Comparison of ENCODE assay signal across 22 cellular contexts in the genomic region with DNA sequence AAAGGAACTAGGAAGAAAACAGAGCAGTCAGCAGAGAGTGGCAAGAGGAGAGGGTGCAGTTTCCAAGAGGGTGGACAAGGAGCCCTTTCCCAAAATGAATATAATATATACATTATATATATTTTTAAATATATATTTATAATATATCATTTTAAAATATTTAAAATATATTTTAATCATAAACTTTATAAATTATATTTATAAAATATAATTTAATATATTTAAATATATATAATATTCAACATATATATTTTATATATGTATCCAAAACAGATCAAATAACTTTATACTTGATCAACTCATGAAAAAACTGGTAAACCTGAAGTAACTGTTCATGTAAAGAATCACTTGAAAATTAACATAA.
DNase-seq lines count a peak whose midpoint lies in the region; ATAC-seq, FAIRE-seq and TF ChIP-seq lines count a peak whose summit lies in the region.
"Had no signal": no experiment of that assay in that cellular context is flagged by ENCODE, and none has a peak within 500 bp of the region (broad histone marks: within the 10 kb centered on the region; RNA-seq: fewer than 3 reads in every experiment).

No MANE protein-coding gene starts in this region.

- POLR2A ChIA-PET in PC-3 (lab: Charles Lee; ENCODE audit: unreplicated experiment): no interaction called here
- POLR2A ChIA-PET in activated CD4-positive, alpha-beta T cell treated with anti-CD3 and anti-CD28 coated beads for 36 hours (lab: Charles Lee): no interaction called here

- intact Hi-C loops in PC-3 (cut with micrococcal nuclease): loop anchor here (10.0 kb wide), 1 partner anchor 317 kb away; no protein-coding TSS in a partner anchor
- intact Hi-C loops in mammary epithelial cell (cut with micrococcal nuclease): loop anchor here (5.0 kb wide), 1 partner anchor 496 kb away; no protein-coding TSS in a partner anchor
- intact Hi-C loops in activated CD4-positive, alpha-beta T cell treated with anti-CD3 and anti-CD28 coated beads for 36 hours (cut with DNase I, micrococcal nuclease): no loop called here

- peak overlapping the region; percentile 87 for H3K27ac Mint-ChIP-seq in mesothelial cell of epicardium
- no peak overlapping the region for H3K27ac Mint-ChIP-seq in activated CD4-positive, alpha-beta T cell treated with anti-CD3 and anti-CD28 coated beads for 36 hours
- no peak overlapping the region for H3K27ac Mint-ChIP-seq in activated naive CD4-positive, alpha-beta T cell treated with anti-CD3 and anti-CD28 coated beads, Interleukin-2, amount 50 U/mL, for 72 hours
- H3K27ac Mint-ChIP-seq: activated CD4-positive, alpha-beta memory T cell treated with anti-CD3 and anti-CD28 coated beads for 36 hours; T-helper 17 cell had no signal

- H3K4me1 ChIP-seq in PC-3 (ENCODE audit: insufficient read depth, low read length): 0 out of 2 replicates have a peak, but pooled peaks cover 6% of the 10 kb centered on the region
- peaks cover 19% of the 10 kb centered on the region for H3K4me1 ChIP-seq in mammary epithelial cell (ENCODE audit: insufficient read depth, low read length)
- H3K4me1 ChIP-seq: SJCRH30, transverse colon had no signal

- H3K4me3 ChIP-seq in PC-3 (ENCODE audit: low read length) (peak overlapping the region; percentile 39; the same call in 1 of the 2 replicates), mammary epithelial cell (replicated peaks in 1 of 3; ENCODE audit: insufficient read depth in 1 of 3, low read depth in 2 of 3, low read length in 3 of 3) (peak overlapping the region in 1 of 3 experiments; percentile 31)
- H3K4me3 ChIP-seq: GM12878, SJCRH30, transverse colon had no signal

- ATAC-seq in PC-3: no peak
- ATAC-seq in activated CD4-positive, alpha-beta T cell treated with anti-CD3 and anti-CD28 coated beads for 36 hours: no peak
- ATAC-seq in activated naive CD4-positive, alpha-beta T cell treated with anti-CD3 and anti-CD28 coated beads, Interleukin-2, amount 50 U/mL, for 72 hours: no peak
- ATAC-seq: esophagus mucosa, GM12878, T-helper 17 cell had no signal

- FAIRE-seq in A204.1 (lab: Jason Lieb, UNC): peak; percentile 94
- FAIRE-seq: GM12878, islet of Langerhans had no signal

- H3K9me3 Mint-ChIP-seq in mesothelial cell of epicardium: no peaks in the 10 kb centered on the region
- no peaks in the 10 kb centered on the region for H3K9me3 Mint-ChIP-seq in activated CD4-positive, alpha-beta T cell treated with anti-CD3 and anti-CD28 coated beads for 36 hours (ENCODE audit: low read depth)
- no peaks in the 10 kb centered on the region for H3K9me3 Mint-ChIP-seq in activated naive CD4-positive, alpha-beta T cell treated with anti-CD3 and anti-CD28 coated beads, Interleukin-2, amount 50 U/mL, for 72 hours
- H3K9me3 Mint-ChIP-seq: activated CD4-positive, alpha-beta memory T cell treated with anti-CD3 and anti-CD28 coated beads for 36 hours had no signal

- no peaks in the 10 kb centered on the region for H3K36me3 ChIP-seq in PC-3 (ENCODE audit: low read depth, low read length)
- no peaks in the 10 kb centered on the region for H3K36me3 ChIP-seq in mammary epithelial cell (ENCODE audit: insufficient read depth, low read length)
- H3K36me3 ChIP-seq: SJCRH30, transverse colon had no signal

- no peak overlapping the region for H3K4me3 Mint-ChIP-seq in mesothelial cell of epicardium
- H3K4me3 Mint-ChIP-seq in activated CD4-positive, alpha-beta T cell treated with anti-CD3 and anti-CD28 coated beads for 36 hours: no peak overlapping the region
- H3K4me3 Mint-ChIP-seq: activated CD4-positive, alpha-beta memory T cell treated with anti-CD3 and anti-CD28 coated beads for 36 hours; T-helper 17 cell had no signal

- H3K27ac ChIP-seq in PC-3 (ENCODE audit: low read length) (peak overlapping the region; percentile 33), mammary epithelial cell (ENCODE audit: insufficient read depth, low read depth, low read length) (peak overlapping the region; percentile 77)
- H3K27ac ChIP-seq: SJCRH30, transverse colon had no signal

- BruUV-seq in PC-3 (replicated peaks; lab: Mats Ljungman, UMichigan) (no TSS peak), mammary epithelial cell (replicated peaks; lab: Mats Ljungman, UMichigan) (TSS peak; percentile 58)

- H3K36me3 Mint-ChIP-seq in mesothelial cell of epicardium: no peaks in the 10 kb centered on the region
- H3K36me3 Mint-ChIP-seq in activated CD4-positive, alpha-beta T cell treated with anti-CD3 and anti-CD28 coated beads for 36 hours (ENCODE audit: low read depth): no peaks in the 10 kb centered on the region
- no peaks in the 10 kb centered on the region for H3K36me3 Mint-ChIP-seq in activated naive CD4-positive, alpha-beta T cell treated with anti-CD3 and anti-CD28 coated beads, Interleukin-2, amount 50 U/mL, for 72 hours
- H3K36me3 Mint-ChIP-seq: activated CD4-positive, alpha-beta memory T cell treated with anti-CD3 and anti-CD28 coated beads for 36 hours had no signal

- H3K9ac ChIP-seq in PC-3 (ENCODE audit: low read length) (no peak overlapping the region), mammary epithelial cell (ENCODE audit: insufficient read depth, low read length) (peak overlapping the region; percentile 55)

- in situ Hi-C loops in mammary epithelial cell (cut with MboI; ENCODE audit: low sequenced_read_pairs in 2 of 2): loop anchor here (25.0 kb wide), 2 partner anchors 304 to 1454 kb away; no protein-coding TSS in a partner anchor

- H3K27me3 ChIP-seq in PC-3 (ENCODE audit: low read length) (no peaks in the 10 kb centered on the region), mammary epithelial cell (ENCODE audit: insufficient read depth, low read length) (no peaks in the 10 kb centered on the region)
- H3K27me3 ChIP-seq: SJCRH30, transverse colon had no signal

- H2AFZ ChIP-seq in PC-3 (ENCODE audit: low read length) (peak overlapping the region; percentile 47; the same call in 1 of the 2 replicates), mammary epithelial cell (ENCODE audit: low read depth, low read length) (no peak overlapping the region)

- H3K4me2 ChIP-seq in PC-3 (ENCODE audit: low read length) (peak overlapping the region; percentile 68), mammary epithelial cell (ENCODE audit: insufficient read depth, low read depth, low read length) (peak overlapping the region; percentile 69)

- H3K4me1 Mint-ChIP-seq in mesothelial cell of epicardium: peaks cover 29% of the 10 kb centered on the region
- no peaks in the 10 kb centered on the region for H3K4me1 Mint-ChIP-seq in activated CD4-positive, alpha-beta T cell treated with anti-CD3 and anti-CD28 coated beads for 36 hours

- no peaks in the 10 kb centered on the region for H3F3A ChIP-seq in PC-3 (ENCODE audit: low read length, unreplicated experiment)

- peaks cover 1% of the 10 kb centered on the region for H3K27me3 Mint-ChIP-seq in mesothelial cell of epicardium (ENCODE audit: low read depth)
- H3K27me3 Mint-ChIP-seq in activated CD4-positive, alpha-beta T cell treated with anti-CD3 and anti-CD28 coated beads for 36 hours: peaks cover 17% of the 10 kb centered on the region
- H3K27me3 Mint-ChIP-seq: activated CD4-positive, alpha-beta memory T cell treated with anti-CD3 and anti-CD28 coated beads for 36 hours had no signal

- H3K9me3 ChIP-seq in PC-3 (ENCODE audit: low read length) (no peaks in the 10 kb centered on the region), mammary epithelial cell (replicated peaks; ENCODE audit: insufficient read depth, low read length) (no peaks in the 10 kb centered on the region)
- H3K9me3 ChIP-seq: SJCRH30, transverse colon had no signal

- no peaks in the 10 kb centered on the region for H4K20me1 ChIP-seq in PC-3 (ENCODE audit: low read length)
- no peaks in the 10 kb centered on the region for H4K20me1 ChIP-seq in mammary epithelial cell (ENCODE audit: insufficient read depth, low read length)

- TF ChIP-seq CTCF in PC-3 (conservative IDR thresholded peaks at IDR 0.05; ENCODE audit: low read depth, low read length) (no peak), mammary epithelial cell (conservative IDR thresholded peaks at IDR 0.05 in 1 of 2, IDR thresholded peaks at IDR 0.05 in 1 of 2; ENCODE audit: extremely low read depth in 1 of 2, insufficient read depth in 1 of 2, low read depth in 1 of 2, low read length in 2 of 2) (no peak), mesothelial cell of epicardium (IDR thresholded peaks at IDR 0.05; ENCODE audit: unreplicated experiment) (no peak)

- H3K79me2 ChIP-seq in PC-3 (ENCODE audit: low read length) (no peaks in the 10 kb centered on the region), mammary epithelial cell (ENCODE audit: insufficient read depth, low read length) (no peaks in the 10 kb centered on the region)

- CTCF ChIA-PET in PC-3 (lab: Charles Lee): interaction anchor here (1.0 kb wide), 1 partner anchor 42 kb away, joined by 4 read pairs; no protein-coding TSS in a partner anchor
- CTCF ChIA-PET in mammary epithelial cell (lab: Charles Lee; ENCODE audit: low non-redundant PET): no interaction called here
- CTCF ChIA-PET in activated CD4-positive, alpha-beta T cell treated with anti-CD3 and anti-CD28 coated beads for 36 hours (lab: Charles Lee): no interaction called here

- DNase-seq in PC-3: no peak
- DNase-seq in mammary epithelial cell: no peak
- no peak for DNase-seq in mesothelial cell of epicardium (ENCODE audit: low spot score in 2 of 2, unreplicated experiment in 2 of 2)
- no peak for DNase-seq in activated CD8-positive, alpha-beta memory T cell treated with anti-CD3 and anti-CD28 coated beads, Interleukin-2, amount 50 U/mL, for 4 hours
- no peak for DNase-seq in activated CD4-positive, alpha-beta T cell treated with anti-CD3 and anti-CD28 coated beads for 36 hours
- no peak for DNase-seq in NK-92 treated with Interleukin-12 subunit alpha and Interleukin-12 subunit beta, amount 100 ng/mL, for 24 hours (lab: John Stamatoyannopoulos, UW)
- DNase-seq in activated naive CD4-positive, alpha-beta T cell treated with anti-CD3 and anti-CD28 coated beads, Interleukin-2, amount 50 U/mL, for 72 hours (ENCODE audit: low spot score in 2 of 2): no peak
- DNase-seq: activated CD4-positive, alpha-beta memory T cell treated with anti-CD3 and anti-CD28 coated beads for 36 hours; activated effector memory CD4-positive, alpha-beta T cell treated with Interleukin-2 at 50 U/mL for 16 hours; activated T-cell treated with anti-CD3 and anti-CD28 coated beads for 4 hours; DMS79 treated with DMSO at 0.1 percent for 48 hours; effector CD8-positive, alpha-beta T cell; Karpas-422; MV-4-11; SJCRH30; stimulated activated CD8-positive, alpha-beta memory T cell treated with anti-CD3 and anti-CD28 coated beads, Interleukin-4, amount 100 ng/mL, for 48 hours; T-helper 17 cell; transverse colon had no signal

- dilution Hi-C loops in mammary epithelial cell (cut with HindIII; ENCODE audit: low sequenced_read_pairs): no loop called here

- H3K9me2 ChIP-seq in PC-3 (replicated peaks; ENCODE audit: low read length): no peaks in the 10 kb centered on the region

Comparison
In these comparisons a context has a peak if more than half of its experiments do, and no peak if none do; other contexts are left out.
1. intact Hi-C loops: an anchor here in PC-3 (10.0 kb wide) and mammary epithelial cell (5.0 kb wide); none called in activated CD4-positive, alpha-beta T cell treated with anti-CD3 and anti-CD28 coated beads for 36 hours.